In the genomic region with DNA sequence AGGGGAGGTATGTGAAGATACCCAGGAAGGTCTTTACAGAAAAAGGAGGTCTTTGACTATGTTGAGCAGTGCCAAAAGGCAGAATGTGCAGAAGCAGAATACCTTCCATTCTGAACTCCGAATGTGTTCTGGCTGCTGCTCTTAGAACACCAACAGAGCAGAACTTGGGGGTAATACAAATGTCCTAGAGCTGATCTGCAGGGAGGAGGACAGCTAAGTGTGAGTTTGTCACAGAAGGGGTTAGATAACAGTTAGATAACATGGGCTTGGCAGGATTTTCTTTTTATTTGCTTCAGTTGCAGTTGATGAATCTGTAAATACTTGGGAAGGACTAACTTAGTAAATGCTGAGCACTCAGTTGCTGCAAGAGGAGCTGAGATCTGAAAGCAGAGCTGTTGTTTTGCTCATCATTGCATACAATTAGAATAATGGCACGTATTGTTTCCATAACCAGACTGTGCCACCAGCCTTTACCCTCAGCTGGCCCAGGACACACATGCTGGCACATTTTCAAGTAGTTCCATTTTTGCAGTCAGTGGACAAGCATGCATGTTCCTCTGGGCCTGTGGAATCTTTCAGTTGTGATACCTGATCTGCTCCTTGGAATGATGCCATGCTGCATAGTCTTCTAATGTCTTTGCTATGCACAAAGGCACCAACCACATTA, we compare ENCODE assay signal across 11 cellular contexts.
A peak's percentile ranks its signal among the peaks of the same experiment; 100 is the strongest.
DNase-seq lines count a peak whose midpoint lies in the region; ATAC-seq and TF ChIP-seq lines count a peak whose summit lies in the region.
"Had no signal": no experiment of that assay in that cellular context is flagged by ENCODE, and none has a peak within 500 bp of the region (broad histone marks: within the 10 kb centered on the region; RNA-seq: fewer than 3 reads in every experiment).

No MANE protein-coding gene starts in this region.

- no peaks in the 10 kb centered on the region for H3K27me3 ChIP-seq in parathyroid adenoma (ENCODE audit: control insufficient read depth, insufficient read depth, low read length)

- H3K27ac Mint-ChIP-seq in nephron progenitor cell, result no peak overlapping the region

- H3K4me1 Mint-ChIP-seq in nephron progenitor cell, result peaks cover 18% of the 10 kb centered on the region

- H3K4me3 ChIP-seq in parathyroid adenoma (ENCODE audit: low read depth, low read length), result no peak overlapping the region

- H3K79me2 ChIP-seq in parathyroid adenoma, result no peaks in the 10 kb centered on the region

- no peak overlapping the region for H3K9ac ChIP-seq in parathyroid adenoma

- H2AFZ ChIP-seq in parathyroid adenoma, result peak overlapping the region; percentile 48

- H3K27me3 Mint-ChIP-seq in nephron progenitor cell (ENCODE audit: low read depth, poor library complexity), result no peaks in the 10 kb centered on the region

- peaks cover 21% of the 10 kb centered on the region for H3K36me3 Mint-ChIP-seq in nephron progenitor cell (ENCODE audit: low read depth)

- no peak overlapping the region for H3K4me2 ChIP-seq in parathyroid adenoma (ENCODE audit: low read length)

- peak; percentile 61 for DNase-seq in DMS79 (lab: John Stamatoyannopoulos, UW)
- DNase-seq in NCI-H2171 treated with DMSO at 0.1 percent for 48 hours (lab: John Stamatoyannopoulos, UW), result peak; percentile 87
- DNase-seq in epithelial cell of prostate (ENCODE audit: low read depth, low spot score), result peak; percentile 31
- no peak for DNase-seq in activated CD4-positive, alpha-beta T cell treated with anti-CD3 and anti-CD28 coated beads for 1 hour
- no peak for DNase-seq in nephron progenitor cell
- DNase-seq: left colon; stimulated activated CD4-positive, alpha-beta T cell treated with anti-CD3 and anti-CD28 coated beads, Interleukin-2, amount 100 ng/mL, for 48 hours had no signal

- no peaks in the 10 kb centered on the region for H3K9me3 Mint-ChIP-seq in nephron progenitor cell

- TF ChIP-seq CTCF in parathyroid adenoma (IDR thresholded peaks at IDR 0.05) (no peak), nephron progenitor cell (IDR thresholded peaks at IDR 0.05) (no peak)

- no peak overlapping the region for H3K27ac ChIP-seq in epithelial cell of prostate
- H3K27ac ChIP-seq in parathyroid adenoma, result peak overlapping the region; percentile 30

- H3K36me3 ChIP-seq in parathyroid adenoma (ENCODE audit: control insufficient read depth, insufficient read depth, low read length), result no peaks in the 10 kb centered on the region

- H3K4me1 ChIP-seq in parathyroid adenoma, result peaks cover 21% of the 10 kb centered on the region

- no peak for ATAC-seq in HG02588 (IDR thresholded peaks at IDR 0.05; ENCODE audit: unreplicated experiment)
- no peak for ATAC-seq in GM19351 (IDR thresholded peaks at IDR 0.05; ENCODE audit: unreplicated experiment)
- ATAC-seq: activated CD4-positive, CD25-positive, alpha-beta regulatory T cell treated with anti-CD3 and anti-CD28 coated beads, Interleukin-2, amount 50 U/mL, for 24 hours; left colon had no signal

- H3K9me3 ChIP-seq in parathyroid adenoma (ENCODE audit: control insufficient read depth, low read length), result no peaks in the 10 kb centered on the region

- no peak overlapping the region for H3K4me3 Mint-ChIP-seq in nephron progenitor cell

Comparison
In these comparisons a context has a peak if more than half of its experiments do, and no peak if none do; other contexts are left out.
1. DNase-seq: peak in DMS79 (single experiment), NCI-H2171 treated with DMSO at 0.1 percent for 48 hours (single experiment) and epithelial cell of prostate (single experiment); none in activated CD4-positive, alpha-beta T cell treated with anti-CD3 and anti-CD28 coated beads for 1 hour (single experiment) and nephron progenitor cell (single experiment).